8 cellular contexts compared by ENCODE assay signal in the genomic region with DNA sequence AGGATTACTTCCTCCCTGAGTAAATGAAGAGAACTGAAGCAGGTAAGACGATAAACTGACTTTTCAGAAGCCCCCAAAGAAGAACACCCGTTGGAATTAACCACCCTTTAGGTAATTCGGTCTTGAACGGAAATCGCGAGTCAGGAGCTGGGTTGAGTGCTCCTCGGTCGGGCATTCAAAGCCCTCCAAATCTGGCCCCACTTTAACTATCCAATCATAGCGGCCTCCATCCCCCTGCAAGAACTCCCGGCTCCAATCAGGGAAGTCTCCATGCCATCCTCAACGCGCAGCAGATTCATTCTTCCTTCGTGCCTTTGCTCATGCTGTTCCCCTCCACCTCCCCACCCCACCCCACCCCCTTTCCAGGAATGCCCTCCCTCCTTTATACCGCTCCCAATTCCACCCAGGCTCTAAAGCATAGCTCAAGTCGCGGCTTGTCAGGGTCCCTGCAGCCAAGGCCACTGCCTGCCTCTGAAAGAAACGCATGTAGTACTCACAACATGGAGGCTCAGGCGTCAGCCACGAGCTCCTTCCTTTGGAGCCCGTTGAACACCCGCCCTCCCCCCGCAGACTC. TPM values are rescaled to one million over a fixed set of nuclear protein-coding genes. Genes with fewer than 3 reads are reported as not detected.
DNase-seq lines count a peak whose midpoint lies in the region; ATAC-seq and TF ChIP-seq lines count a peak whose summit lies in the region.

No MANE protein-coding gene starts in this region.

- no peak overlapping the region for H2AK5ac ChIP-seq in H9 (ENCODE audit: insufficient read length, low read length)

- no peak overlapping the region for H2BK15ac ChIP-seq in H9 (ENCODE audit: low read depth, low read length)

- intact Hi-C loops in mucosa of descending colon (cut with DNase I, micrococcal nuclease), result loop anchor here in 1 of 2 donors (10.0 kb wide), 1 partner anchor 180 kb away; no protein-coding TSS in a partner anchor

- H3K27ac ChIP-seq in BLaER1 treated with 17β-estradiol and CSF1 and Interleukin-3, amounts not matched to agents 10 nM and 100 nM, result peak overlapping the region; percentile 93 to 99 (median 97)
- H3K27ac ChIP-seq in H9 (ENCODE audit: insufficient read length, low read depth, low read length), result peak overlapping the region; percentile 94
- H3K27ac ChIP-seq in esophagus (ENCODE audit: low read depth in 2 of 2, low read length in 1 of 2), result peak overlapping the region; percentile 92 to 93
- peak overlapping the region; percentile 86 for H3K27ac ChIP-seq in substantia nigra (ENCODE audit: low read depth, low read length, poor library complexity, severe bottlenecking)

- H4K5ac ChIP-seq in H9 (ENCODE audit: insufficient read length, low read depth, low read length), result no peak overlapping the region

- no peak overlapping the region for H4K91ac ChIP-seq in H9 (ENCODE audit: insufficient read length, low read depth, low read length)

- H3K27ac Mint-ChIP-seq in H9, result peak overlapping the region; percentile 97 to 100 (median 99)

- H2AFZ ChIP-seq in H9 (ENCODE audit: low read length), result no peak overlapping the region

- H3K4me3 Mint-ChIP-seq in H9, result peak overlapping the region; percentile 86 to 91

- H3K56ac ChIP-seq in H9 (ENCODE audit: insufficient read length, low read depth, low read length), result no peak overlapping the region

- H3K23me2 ChIP-seq in H9 (ENCODE audit: insufficient read length, low read depth, low read length, poor library complexity, severe bottlenecking), result peaks cover 3% of the 10 kb centered on the region

- H3K23ac ChIP-seq in H9 (ENCODE audit: insufficient read length, low read depth, low read length), result no peak overlapping the region

- H3K36me3 ChIP-seq in BLaER1 treated with 17β-estradiol and CSF1 and Interleukin-3, amounts not matched to agents 10 nM and 100 nM, result peaks cover 0 to 15% (median 4%) of the 10 kb centered on the region in 11 experiments; a peak in 14 of 22 replicates
- H3K36me3 ChIP-seq in esophagus (ENCODE audit: control insufficient read depth in 2 of 2, insufficient read depth in 2 of 2, low read length in 1 of 2) (no peaks in the 10 kb centered on the region), mucosa of descending colon (ENCODE audit: low read depth) (no peaks in the 10 kb centered on the region)

- H2BK5ac ChIP-seq in H9 (ENCODE audit: insufficient read length, low read length), result no peak overlapping the region

- no peak overlapping the region for H4K8ac ChIP-seq in H9 (replicated peaks; ENCODE audit: insufficient read length, low read depth, low read length)

- H3K14ac ChIP-seq in H9 (ENCODE audit: insufficient read depth, low read length), result peak overlapping the region; percentile 86; the same call in 1 of the 2 replicates

- peaks cover 7 to 10% (median 8%) of the 10 kb centered on the region in 3 experiments for H3K36me3 Mint-ChIP-seq in H9 (ENCODE audit: insufficient read depth in 1 of 3, low read depth in 3 of 3)

- H3K79me1 ChIP-seq in H9 (ENCODE audit: insufficient read depth, low read depth, low read length, poor library complexity, severe bottlenecking), result no peaks in the 10 kb centered on the region

- peaks cover 0 to 17% (median 7%) of the 10 kb centered on the region in 11 experiments; a peak in 7 of 22 replicates for H4K20me1 ChIP-seq in BLaER1 treated with 17β-estradiol and CSF1 and Interleukin-3, amounts not matched to agents 10 nM and 100 nM
- H4K20me1 ChIP-seq in H9 (ENCODE audit: control insufficient read depth, insufficient read depth, insufficient read length), result no peaks in the 10 kb centered on the region

- peak overlapping the region; percentile 82 to 97 (median 91) for H3K4me3 ChIP-seq in BLaER1 treated with 17β-estradiol and CSF1 and Interleukin-3, amounts not matched to agents 10 nM and 100 nM
- H3K4me3 ChIP-seq in esophagus (ENCODE audit: low read depth in 1 of 2, low read length in 2 of 2) (peak overlapping the region; percentile 80 to 93), mucosa of descending colon (peak overlapping the region; percentile 65)

- H3K79me2 ChIP-seq in H9 (ENCODE audit: insufficient read depth, low read length), result peaks cover 15% of the 10 kb centered on the region; the same call in 1 of the 2 replicates

- no peak overlapping the region for H2BK20ac ChIP-seq in H9 (ENCODE audit: low read depth, low read length, poor library complexity, severe bottlenecking)

- peak overlapping the region; percentile 92 to 100 (median 98) for H3K9ac ChIP-seq in BLaER1 treated with 17β-estradiol and CSF1 and Interleukin-3, amounts not matched to agents 10 nM and 100 nM
- peak overlapping the region; percentile 53 for H3K9ac ChIP-seq in H9 (ENCODE audit: extremely low read depth, insufficient read length, low read length)

- peak overlapping the region; percentile 74 to 96 (median 86) for H3K4me2 ChIP-seq in BLaER1 treated with 17β-estradiol and CSF1 and Interleukin-3, amounts not matched to agents 10 nM and 100 nM
- H3K4me2 ChIP-seq in H9 (ENCODE audit: insufficient read depth, insufficient read length, low read length), result peak overlapping the region; percentile 74

- DNase-seq in H9 (peak; percentile 93), NCI-H69 (lab: John Stamatoyannopoulos, UW) (peak; percentile 98), activated T-cell treated with anti-CD3 and anti-CD28 coated beads for 4 hours (peak; percentile 3), mucosa of descending colon (peak; percentile 53 to 63 (median 55)), substantia nigra (lab: John Stamatoyannopoulos, UW) (peak in 48 of 49 donors; percentile 10 to 75 (median 46)), retina (no peak)

- H3K4me1 Mint-ChIP-seq in H9, result peaks cover 37 to 43% of the 10 kb centered on the region in 2 experiments

- peak overlapping the region; percentile 37 for H3K18ac ChIP-seq in H9 (ENCODE audit: insufficient read length, low read depth, low read length)

- H3K4ac ChIP-seq in H9 (ENCODE audit: low read depth, low read length), result no peak overlapping the region

- no peak overlapping the region for H2BK12ac ChIP-seq in H9 (ENCODE audit: insufficient read length, low read depth, low read length)

- ATAC-seq in mucosa of descending colon, result peak; percentile 42

- no peak overlapping the region for H2BK120ac ChIP-seq in H9 (ENCODE audit: low read depth, low read length, poor library complexity, severe bottlenecking)

- peaks cover 0 to 8% (median 5%) of the 10 kb centered on the region in 11 experiments; a peak in 15 of 22 replicates for H3K9me3 ChIP-seq in BLaER1 treated with 17β-estradiol and CSF1 and Interleukin-3, amounts not matched to agents 10 nM and 100 nM (replicated peaks in 1 of 11)
- H3K9me3 ChIP-seq in H9 (ENCODE audit: control insufficient read depth, low read depth, low read length) (no peaks in the 10 kb centered on the region), esophagus (ENCODE audit: control insufficient read depth in 2 of 2, insufficient read depth in 1 of 2, low read depth in 1 of 2, low read length in 1 of 2) (no peaks in the 10 kb centered on the region), mucosa of descending colon (no peaks in the 10 kb centered on the region)

- WGBS in H9 (ENCODE audit: extremely low coverage, insufficient read length, low lambda C conversion rate), result no CpG with 5 or more reads among the region's 22 CpGs
- 1 to 2% methylated on average over 22 of the region's 22 CpGs for WGBS in esophagus, 2 donors

- TF ChIP-seq CTCF in H9 (conservative IDR thresholded peaks at IDR 0.05), result no peak
- no peak for TF ChIP-seq CTCF in mucosa of descending colon (IDR thresholded peaks at IDR 0.05)

- H3K4me1 ChIP-seq in BLaER1 treated with 17β-estradiol and CSF1 and Interleukin-3, amounts not matched to agents 10 nM and 100 nM, result peaks cover 14 to 57% (median 28%) of the 10 kb centered on the region in 10 experiments
- peaks cover 3% of the 10 kb centered on the region; the same call in 1 of the 2 replicates for H3K4me1 ChIP-seq in H9 (ENCODE audit: insufficient read depth, low read length)
- H3K4me1 ChIP-seq in esophagus (ENCODE audit: control insufficient read depth in 2 of 2, insufficient read depth in 2 of 2, low read length in 1 of 2), result peaks cover 0 to 5% of the 10 kb centered on the region in 2 donors
- peaks cover 10% of the 10 kb centered on the region for H3K4me1 ChIP-seq in mucosa of descending colon (ENCODE audit: low read depth)

- H3T11ph ChIP-seq in H9 (ENCODE audit: low read length), result no peak overlapping the region

- H3K9me3 Mint-ChIP-seq in H9, result no peaks in the 10 kb centered on the region

- H3K27me3 Mint-ChIP-seq in H9 (ENCODE audit: low read depth), result no peaks in the 10 kb centered on the region; the same call in 1 of the 2 replicates

- no peaks in the 10 kb centered on the region for H3K27me3 ChIP-seq in BLaER1 treated with 17β-estradiol and CSF1 and Interleukin-3, amounts not matched to agents 10 nM and 100 nM
- no peaks in the 10 kb centered on the region for H3K27me3 ChIP-seq in H9 (ENCODE audit: insufficient read depth, low read length)
- no peaks in the 10 kb centered on the region for H3K27me3 ChIP-seq in esophagus (ENCODE audit: control insufficient read depth in 1 of 2, insufficient read depth in 2 of 2, low read length in 2 of 2)

RNA-seq across cellular contexts. Expression of a gene that starts 0.6 kb away (rescaled TPM):
- total RNA-seq in H9 (2021), result 40.4 and 43.4 TPM in 2 replicates
- polyA plus RNA-seq in esophagus, result 1 to 10 TPM; 1.9 TPM
- 10 to 100 TPM; 12.0 to 12.9 (median 12.1) TPM for total RNA-seq in mucosa of descending colon
